In the genomic region with DNA sequence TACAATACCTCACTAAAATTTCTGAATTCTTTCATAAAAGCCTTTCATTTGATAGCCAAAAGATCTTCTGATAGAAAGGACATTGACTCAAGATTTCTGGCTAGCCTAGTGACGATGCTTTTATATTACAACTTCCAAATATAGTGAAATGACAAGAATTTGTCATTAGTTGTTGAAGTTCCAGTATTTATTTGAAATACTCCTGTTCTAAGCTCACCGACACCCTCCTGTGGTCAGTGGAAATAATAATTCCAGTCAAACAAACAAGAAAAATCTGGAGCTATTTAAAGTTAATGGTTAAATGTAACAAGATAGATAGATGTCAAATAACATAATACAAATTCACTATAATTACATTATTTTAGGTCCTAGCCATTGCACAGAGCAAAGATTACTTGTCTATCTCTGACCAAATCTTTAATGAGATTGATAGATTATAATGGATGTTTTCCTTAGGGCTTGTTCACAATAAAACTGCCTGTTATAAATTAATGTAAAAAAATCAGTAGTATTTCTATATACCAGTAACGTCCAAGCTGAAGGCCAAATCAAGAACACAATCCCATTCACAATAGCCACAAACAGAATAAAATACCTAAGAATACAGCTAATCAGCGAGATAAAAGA, we compare ENCODE assay signal across 9 cellular contexts.
DNase-seq lines count a peak whose midpoint lies in the region; ATAC-seq, FAIRE-seq and TF ChIP-seq lines count a peak whose summit lies in the region.
"Had no signal": no experiment of that assay in that cellular context is flagged by ENCODE, and none has a peak within 500 bp of the region (broad histone marks: within the 10 kb centered on the region; RNA-seq: fewer than 3 reads in every experiment).

No MANE protein-coding gene starts in this region.

- H3K36me3 Mint-ChIP-seq in chondrocyte (ENCODE audit: low read depth), result no peaks in the 10 kb centered on the region

- H3K27ac Mint-ChIP-seq in chondrocyte (ENCODE audit: unreplicated experiment), result no peak overlapping the region

- no peaks in the 10 kb centered on the region for H3K9me3 ChIP-seq in Peyer's patch
- H3K9me3 ChIP-seq in lung (ENCODE audit: control insufficient read depth in 2 of 2, insufficient read depth in 1 of 2, low read length in 1 of 2), result no peaks in the 10 kb centered on the region
- H3K9me3 ChIP-seq: mucosa of descending colon had no signal

- TF ChIP-seq CTCF in C4-2B (conservative IDR thresholded peaks at IDR 0.05) (peak; percentile 70), Peyer's patch (IDR thresholded peaks at IDR 0.05) (peak in 5 of 6 experiments; percentile 45 to 64 (median 56)), chondrocyte (IDR thresholded peaks at IDR 0.05) (peak; percentile 92), lung (IDR thresholded peaks at IDR 0.05; ENCODE audit: control extremely low read depth, extremely low read depth) (peak; percentile 67)

- ATAC-seq in lung (ENCODE audit: insufficient read depth, low FRiP score) (peak; percentile 59), GM21529 (IDR thresholded peaks at IDR 0.05; ENCODE audit: unreplicated experiment) (no peak), HG03097 (IDR thresholded peaks at IDR 0.05; ENCODE audit: low FRiP score, unreplicated experiment) (no peak), GM18909 (IDR thresholded peaks at IDR 0.05; ENCODE audit: poor library complexity, unreplicated experiment) (no peak)
- ATAC-seq: mucosa of descending colon had no signal

- H3K4me3 Mint-ChIP-seq in chondrocyte (ENCODE audit: unreplicated experiment), result no peak overlapping the region

- DNase-seq in GM12892 (ENCODE audit: insufficient read length) (peak; percentile 5), Peyer's patch (peak in 1 of 3 donors; percentile 47), chondrocyte (ENCODE audit: low spot score) (no peak), lung (ENCODE audit: low spot score) (no peak)

- H3K4me1 ChIP-seq in Peyer's patch (no peaks in the 10 kb centered on the region), lung (ENCODE audit: control insufficient read depth in 2 of 2, insufficient read depth in 2 of 2, low read length in 2 of 2) (no peaks in the 10 kb centered on the region)

- no peak for FAIRE-seq in GM12892 (lab: Jason Lieb, UNC)

- no peaks in the 10 kb centered on the region for H3K27me3 ChIP-seq in Peyer's patch
- no peaks in the 10 kb centered on the region for H3K27me3 ChIP-seq in lung (ENCODE audit: control insufficient read depth, insufficient read depth)

- H3K27ac ChIP-seq in C4-2B, result no peak overlapping the region
- H3K27ac ChIP-seq in Peyer's patch, result no peak overlapping the region
- no peak overlapping the region for H3K27ac ChIP-seq in lung (ENCODE audit: low read depth in 1 of 2, low read length in 1 of 2)

- WGBS in lung, 2 donors, result 38 to 52% methylated on average over 4 of the region's 4 CpGs

- no peaks in the 10 kb centered on the region for H3K9me3 Mint-ChIP-seq in chondrocyte (ENCODE audit: low read depth)

- TF ChIP-seq POLR2A in GM12892 (IDR thresholded peaks at IDR 0.05; ENCODE audit: low read depth, low read length) (no peak), Peyer's patch (IDR thresholded peaks at IDR 0.05) (no peak)

- no peaks in the 10 kb centered on the region for H3K27me3 Mint-ChIP-seq in chondrocyte (ENCODE audit: low read depth)

- H3K4me1 Mint-ChIP-seq in chondrocyte (ENCODE audit: low read depth), result peaks cover 11% of the 10 kb centered on the region

- H3K36me3 ChIP-seq in Peyer's patch, result no peaks in the 10 kb centered on the region
- no peaks in the 10 kb centered on the region for H3K36me3 ChIP-seq in lung (ENCODE audit: control insufficient read depth in 2 of 2, insufficient read depth in 2 of 2, low read length in 2 of 2)

- H3K4me3 ChIP-seq in Peyer's patch, result no peak overlapping the region
- H3K4me3 ChIP-seq in lung, result no peak overlapping the region
- H3K4me3 ChIP-seq: mucosa of descending colon had no signal
